ENCODE assay signal across 26 cellular contexts in the genomic region with DNA sequence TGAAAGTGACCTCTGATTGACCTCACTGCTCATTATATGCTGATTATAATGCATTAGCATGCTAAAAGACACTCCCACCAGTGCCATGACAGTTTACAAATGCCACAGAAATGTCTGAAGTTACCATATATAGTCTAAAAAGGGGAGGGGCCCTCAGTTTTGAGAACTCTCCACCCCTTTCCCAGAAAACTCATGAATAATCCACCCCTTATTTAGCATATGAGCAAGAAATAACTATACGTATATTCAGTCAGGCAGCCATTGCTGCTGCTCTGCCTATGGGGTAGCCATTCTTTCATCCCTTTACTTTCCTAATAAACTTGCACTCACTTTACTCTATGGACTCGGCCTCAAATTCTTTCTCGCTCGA.
"Had no signal": no experiment of that assay in that cellular context is flagged by ENCODE, and none has a peak within 500 bp of the region (broad histone marks: within the 10 kb centered on the region; RNA-seq: fewer than 3 reads in every experiment).

No MANE protein-coding gene starts in this region.

- DNase-seq: dermis blood vessel endothelial cell; effector memory CD4-positive, alpha-beta T cell; foreskin keratinocyte; heart left ventricle; kidney glomerular epithelial cell; left colon; left ventricle myocardium inferior; lower lobe of right lung; naive thymus-derived CD8-positive, alpha-beta T cell; nephron progenitor cell; occipital lobe; pancreas; stimulated activated CD4-positive, alpha-beta T cell treated with anti-CD3 and anti-CD28 coated beads, Interleukin-12 subunit alpha, Interleukin-12 subunit beta, amount 100 ng/mL, for 4 hours; stimulated activated CD4-positive, alpha-beta T cell treated with anti-CD3 and anti-CD28 coated beads, Interleukin-1b, Interleukin-23, amount 100 ng/mL, for 48 hours; stimulated activated CD4-positive, alpha-beta T cell treated with anti-CD3 and anti-CD28 coated beads, Interleukin-4, amount 100 ng/mL, for 24 hours; stimulated activated naive CD4-positive, alpha-beta T cell treated with Interleukin-2 at 50 U/mL for 16 hours; thyroid gland; upper lobe of left lung had no signal

- H3K4me2 ChIP-seq: hepatocyte, smooth muscle cell had no signal

- H3K79me2 ChIP-seq: hepatocyte had no signal

- H3K4me1 ChIP-seq: foreskin keratinocyte, lower lobe of right lung, pancreas, thyroid gland, upper lobe of left lung had no signal

- H3K36me3 ChIP-seq: esophagus muscularis mucosa, gastroesophageal sphincter, heart left ventricle, left ventricle myocardium inferior, lower lobe of right lung, pancreas, stomach, thyroid gland, upper lobe of left lung had no signal

- H3K27me3 ChIP-seq: esophagus muscularis mucosa, gastroesophageal sphincter, heart left ventricle, hepatocyte, pancreas, stomach, thyroid gland, upper lobe of left lung had no signal

- ATAC-seq: foreskin keratinocyte; gastroesophageal sphincter; heart left ventricle; left colon; lower lobe of right lung; naive thymus-derived CD8-positive, alpha-beta T cell; pancreas; sciatic nerve; stimulated activated effector memory CD8-positive, alpha-beta T cell treated with anti-CD3 and anti-CD28 coated beads, Interleukin-12 subunit alpha, Interleukin-12 subunit beta, amount 100 ng/mL, for 72 hours had no signal

- H3K4me3 ChIP-seq: coronary artery, esophagus muscularis mucosa, gastroesophageal sphincter, heart left ventricle, hepatocyte, left ventricle myocardium inferior, lower lobe of right lung, pancreas, smooth muscle cell, stomach, thyroid gland, upper lobe of left lung had no signal

- H2AFZ ChIP-seq: hepatocyte had no signal

- H3K27ac ChIP-seq: coronary artery, esophagus muscularis mucosa, foreskin keratinocyte, gastroesophageal sphincter, heart left ventricle, left ventricle myocardium inferior, lower lobe of right lung, pancreas, stomach, thyroid gland, upper lobe of left lung had no signal

- H3K9me3 ChIP-seq: gastroesophageal sphincter, lower lobe of right lung, pancreas, stomach, thyroid gland, upper lobe of left lung had no signal
